ENCODE assay signal across 17 cellular contexts in the genomic region with DNA sequence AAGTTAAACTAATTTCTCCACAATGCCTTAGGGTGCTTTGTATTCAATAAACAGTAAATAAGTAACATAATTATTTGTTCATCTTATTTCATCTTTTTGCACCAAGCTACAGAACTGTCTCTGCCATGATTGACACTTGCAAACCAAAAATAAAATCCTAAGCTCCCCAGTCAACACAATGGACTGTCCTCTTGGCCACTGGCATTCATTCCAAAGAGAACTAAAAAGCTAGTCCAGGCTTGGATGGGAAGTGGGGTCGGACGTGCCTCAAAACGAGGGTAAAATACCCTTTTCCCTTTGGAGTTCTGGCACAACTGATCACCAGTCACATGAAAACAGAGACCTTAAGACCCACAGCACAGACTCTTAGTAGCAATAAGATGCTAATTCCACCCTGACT.
DNase-seq lines count a peak whose midpoint lies in the region; ATAC-seq and TF ChIP-seq lines count a peak whose summit lies in the region.
"Had no signal": no experiment of that assay in that cellular context is flagged by ENCODE, and none has a peak within 500 bp of the region (broad histone marks: within the 10 kb centered on the region; RNA-seq: fewer than 3 reads in every experiment).

No MANE protein-coding gene starts in this region.

- no peak for TF ChIP-seq POLR2A in Peyer's patch (IDR thresholded peaks at IDR 0.05)

- no peaks in the 10 kb centered on the region for H3K36me3 ChIP-seq in skeletal muscle satellite cell (ENCODE audit: insufficient read depth, low read length)
- no peaks in the 10 kb centered on the region for H3K36me3 ChIP-seq in Peyer's patch

- DNase-seq in AG08396 (ENCODE audit: low spot score) (peak; percentile 53), LHCN-M2 (ENCODE audit: low read depth) (peak; percentile 37), fibroblast of mammary gland (ENCODE audit: low read depth) (peak; percentile 52), NCI-H2107 treated with DMSO at 0.1 percent for 48 hours (lab: John Stamatoyannopoulos, UW; ENCODE audit: unreplicated experiment) (no peak), Peyer's patch (no peak), cerebellar nuclear complex (lab: John Stamatoyannopoulos, UW) (no peak)
- DNase-seq: 8988T; CD4-positive, CD25-positive, alpha-beta regulatory T cell; DMS53; NCI-H1436 treated with DMSO at 0.1 percent for 48 hours; NCI-H2171; NCI-H446 treated with DMSO at 0.1 percent for 48 hours; NCI-H82; SHP77 treated with DMSO at 0.1 percent for 48 hours had no signal

- no peak for ATAC-seq in HG02870 (IDR thresholded peaks at IDR 0.05; ENCODE audit: unreplicated experiment)
- ATAC-seq: Panc1 had no signal

- H3K27ac ChIP-seq in Peyer's patch: no peak overlapping the region

- H3K4me3 ChIP-seq in fibroblast of mammary gland (ENCODE audit: control insufficient read depth, low read depth, low read length) (no peak overlapping the region), skeletal muscle satellite cell (ENCODE audit: low read length) (no peak overlapping the region), Peyer's patch (no peak overlapping the region)

- no peak for TF ChIP-seq CTCF in fibroblast of mammary gland (conservative IDR thresholded peaks at IDR 0.05; ENCODE audit: control insufficient read depth, insufficient read depth, low read depth, low read length)
- no peak for TF ChIP-seq CTCF in Peyer's patch (IDR thresholded peaks at IDR 0.05)

- H3K9me3 ChIP-seq in skeletal muscle satellite cell (replicated peaks; ENCODE audit: low read length) (no peaks in the 10 kb centered on the region), Peyer's patch (no peaks in the 10 kb centered on the region)

- peak overlapping the region; percentile 41 for H3K4me2 ChIP-seq in skeletal muscle satellite cell (ENCODE audit: low read length)

- peaks cover 15% of the 10 kb centered on the region for H3K4me1 ChIP-seq in skeletal muscle satellite cell (ENCODE audit: control insufficient read depth, insufficient read depth, low read length)
- H3K4me1 ChIP-seq in Peyer's patch: no peaks in the 10 kb centered on the region

- H3K27me3 ChIP-seq in skeletal muscle satellite cell (ENCODE audit: control insufficient read depth, insufficient read depth, low read length) (no peaks in the 10 kb centered on the region), Peyer's patch (no peaks in the 10 kb centered on the region)

- H3K9ac ChIP-seq in skeletal muscle satellite cell (ENCODE audit: low read depth, low read length): no peak overlapping the region

Comparison
In these comparisons a context has a peak if more than half of its experiments do, and no peak if none do; other contexts are left out.
1. DNase-seq: peak in AG08396 (single experiment), LHCN-M2 (single experiment) and fibroblast of mammary gland (single experiment); none in NCI-H2107 treated with DMSO at 0.1 percent for 48 hours (single experiment), Peyer's patch (0 of 3) and cerebellar nuclear complex (0 of 2).